Comparison of ENCODE assay signal across 9 cellular contexts in genomic region chr7:43113622-43114450, GRCh38.
DNase-seq lines count a peak whose midpoint lies in the region; ATAC-seq and TF ChIP-seq lines count a peak whose summit lies in the region.
"Had no signal": no experiment of that assay in that cellular context is flagged by ENCODE, and none has a peak within 500 bp of the region (broad histone marks: within the 10 kb centered on the region; RNA-seq: fewer than 3 reads in every experiment).

No MANE protein-coding gene starts in this region.

- H3K9me3 ChIP-seq in RWPE2 (ENCODE audit: severe bottlenecking): no peaks in the 10 kb centered on the region

- H3K27me3 ChIP-seq in RWPE2 (ENCODE audit: insufficient read depth, poor library complexity, severe bottlenecking): peaks cover 85% of the 10 kb centered on the region
- peaks cover 6% of the 10 kb centered on the region for H3K27me3 ChIP-seq in rectal smooth muscle tissue (ENCODE audit: control insufficient read depth, insufficient read depth, low read length)

- H3K4me3 ChIP-seq in GM12865 (ENCODE audit: low read depth, low read length): peak overlapping the region; percentile 51
- peak overlapping the region; percentile 18 for H3K4me3 ChIP-seq in RWPE2 (ENCODE audit: severe bottlenecking)
- peak overlapping the region; percentile 51 to 62 for H3K4me3 ChIP-seq in foreskin fibroblast (ENCODE audit: low read depth in 1 of 2, low read length in 2 of 2)
- peak overlapping the region; percentile 47 for H3K4me3 ChIP-seq in rectal smooth muscle tissue (ENCODE audit: low read length)

- H3K4me1 ChIP-seq in RWPE2 (ENCODE audit: insufficient read depth, poor library complexity, severe bottlenecking) (no peaks in the 10 kb centered on the region), rectal smooth muscle tissue (ENCODE audit: control insufficient read depth, insufficient read depth, low read length) (no peaks in the 10 kb centered on the region)

- H3K9ac ChIP-seq in rectal smooth muscle tissue (ENCODE audit: low read length): no peak overlapping the region

- DNase-seq in GM12865 (ENCODE audit: low read depth) (peak; percentile 32), RWPE2 (ENCODE audit: low spot score) (no peak), foreskin fibroblast (peak in 1 of 2 donors; percentile 47), SHP77 (lab: John Stamatoyannopoulos, UW) (no peak)
- DNase-seq: activated CD4-positive, alpha-beta T cell treated with anti-CD3 and anti-CD28 coated beads, Interleukin-2, amount 10 ng/mL, durations not matched to agents 24 days and 14 days had no signal

- no peak overlapping the region for H3K27ac ChIP-seq in RWPE2 (ENCODE audit: poor library complexity, severe bottlenecking)
- H3K27ac ChIP-seq in rectal smooth muscle tissue (ENCODE audit: low read depth, low read length): no peak overlapping the region

- ATAC-seq in RWPE2 (ENCODE audit: low read depth): peak; percentile 27; the same call in 2 of the 3 replicates
- no peak for ATAC-seq in GM21528 (IDR thresholded peaks at IDR 0.05; ENCODE audit: low FRiP score, unreplicated experiment)
- no peak for ATAC-seq in GM21381 (IDR thresholded peaks at IDR 0.05; ENCODE audit: unreplicated experiment)
- no peak for ATAC-seq in HG03175 (IDR thresholded peaks at IDR 0.05; ENCODE audit: unreplicated experiment)

- TF ChIP-seq CTCF in GM12865 (IDR thresholded peaks at IDR 0.05; ENCODE audit: insufficient read depth, low read depth, low read length, missing control alignments): no peak
- TF ChIP-seq CTCF in RWPE2 (IDR thresholded peaks at IDR 0.05; ENCODE audit: poor library complexity, severe bottlenecking): no peak
- no peak for TF ChIP-seq CTCF in foreskin fibroblast (IDR thresholded peaks at IDR 0.05; ENCODE audit: low read depth, low read length)

- H3K36me3 ChIP-seq in RWPE2 (ENCODE audit: low read depth) (no peaks in the 10 kb centered on the region), rectal smooth muscle tissue (ENCODE audit: control insufficient read depth, insufficient read depth, low read length) (no peaks in the 10 kb centered on the region)
